In genomic region chr3:51537631-51538030, GRCh38 we compare ENCODE assay signal across 1 cellular context.
TF ChIP-seq lines count a peak whose summit lies in the region.

No MANE protein-coding gene starts in this region.

TF ChIP-seq in K562, 482 proteins besides CTCF, POLR2A, EP300 and RAD21:
- TF ChIP-seq ZBTB33 (CRISPR knock-in tag; IDR thresholded peaks at IDR 0.05), result peak; percentile 88
TF ChIP-seq in K562: peak in this region for 1; not testable (repeated sequence) for 481.
